1 cellular context compared by ENCODE assay signal in genomic region chr6:36180126-36180525, GRCh38.
A peak's percentile ranks its signal among the peaks of the same experiment; 100 is the strongest.
TF ChIP-seq lines count a peak whose summit lies in the region.

No MANE protein-coding gene starts in this region.

TF ChIP-seq in HepG2, 621 proteins besides CTCF, POLR2A, EP300 and RAD21:
- peak; percentile 88 for TF ChIP-seq ZBTB33 (CRISPR knock-in tag; IDR thresholded peaks at IDR 0.05)
- no peak for TF ChIP-seq ZNF660 (CRISPR knock-in tag; IDR thresholded peaks at IDR 0.05; ENCODE audit: borderline replicate concordance, low read depth)
- no peak for TF ChIP-seq PBX2 (CRISPR knock-in tag; IDR thresholded peaks at IDR 0.05)
- TF ChIP-seq CREM (IDR thresholded peaks at IDR 0.05), result no peak
- no peak for TF ChIP-seq CREM (CRISPR knock-in tag; IDR thresholded peaks at IDR 0.05)
- no peak for TF ChIP-seq HDAC1 (CRISPR knock-in tag; IDR thresholded peaks at IDR 0.05)
- peak; percentile 98 for TF ChIP-seq ZNF564 (CRISPR knock-in tag; IDR thresholded peaks at IDR 0.05)
- TF ChIP-seq ZNF12 (CRISPR knock-in tag; IDR thresholded peaks at IDR 0.05), result peak; percentile 64; the same call in 1 of the 2 replicates
- TF ChIP-seq CEBPB (IDR thresholded peaks at IDR 0.05; ENCODE audit: borderline replicate concordance, low read depth, low read length), result no peak
- TF ChIP-seq TCF7 (IDR thresholded peaks at IDR 0.05; ENCODE audit: low read depth), result 0 out of 2 replicates have a peak, but pooled peaks have one; percentile 12
- no peak for TF ChIP-seq SOX13 (IDR thresholded peaks at IDR 0.05)
- TF ChIP-seq SOX13 (CRISPR knock-in tag; conservative IDR thresholded peaks at IDR 0.05 in 1 of 2, IDR thresholded peaks at IDR 0.05 in 1 of 2), result 0 out of 4 replicates have a peak, but pooled peaks of 1 of the 2 experiments have one; percentile 28
- TF ChIP-seq MBD4 (IDR thresholded peaks at IDR 0.05; ENCODE audit: borderline replicate concordance, low read length), result no peak
- no peak for TF ChIP-seq GRHL1 (CRISPR knock-in tag; conservative IDR thresholded peaks at IDR 0.05)
- peak; percentile 91 for TF ChIP-seq ZNF7 (CRISPR knock-in tag; IDR thresholded peaks at IDR 0.05)
- TF ChIP-seq ZNF644 (CRISPR knock-in tag; IDR thresholded peaks at IDR 0.05; ENCODE audit: low read depth), result no peak
- no peak for TF ChIP-seq AFF4 (CRISPR knock-in tag; IDR thresholded peaks at IDR 0.05)
TF ChIP-seq in HepG2: peak in this region for 6.
